Comparison of ENCODE assay signal across 12 cellular contexts in the genomic region with DNA sequence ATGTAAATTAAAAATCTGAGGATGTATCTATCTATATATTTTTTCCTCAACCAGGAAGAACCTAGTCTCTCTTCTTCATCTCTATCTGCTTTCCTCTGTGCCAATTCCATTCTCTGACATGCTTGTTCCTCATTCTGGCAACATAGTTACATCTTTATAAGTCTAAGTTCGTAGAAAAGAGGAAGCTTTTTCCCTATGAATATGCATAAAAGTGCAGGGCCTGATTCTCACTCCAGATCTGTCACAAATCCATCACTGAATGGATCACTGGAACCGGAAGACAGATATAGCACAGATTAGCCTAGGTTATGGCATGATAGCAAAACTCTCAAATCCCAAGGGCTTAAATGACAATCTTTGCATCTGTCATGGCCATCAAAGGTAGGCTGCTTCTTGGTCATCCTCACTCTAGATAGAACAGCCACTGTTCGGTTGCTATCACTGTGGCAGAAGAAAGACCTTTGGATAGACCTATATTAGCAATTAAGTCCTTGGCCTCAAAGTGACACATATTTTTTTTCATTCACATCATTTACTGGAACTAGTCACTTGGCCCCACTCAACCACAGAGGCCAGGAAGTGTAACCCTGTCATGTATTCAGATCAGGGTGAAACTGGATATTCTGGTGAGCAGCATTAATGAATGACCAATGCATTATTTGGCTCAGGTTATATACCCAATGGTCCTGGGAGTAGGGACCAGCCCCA. TPM values are rescaled to one million over a fixed set of nuclear protein-coding genes. Genes with fewer than 3 reads are reported as not detected.
DNase-seq lines count a peak whose midpoint lies in the region; ATAC-seq and TF ChIP-seq lines count a peak whose summit lies in the region.
"Had no signal": no experiment of that assay in that cellular context is flagged by ENCODE, and none has a peak within 500 bp of the region (broad histone marks: within the 10 kb centered on the region; RNA-seq: fewer than 3 reads in every experiment).

No MANE protein-coding gene starts in this region.

- H3K9me3 ChIP-seq in CD4-positive, alpha-beta T cell (ENCODE audit: control insufficient read depth, low read length): no peaks in the 10 kb centered on the region
- H3K9me3 ChIP-seq in esophagus squamous epithelium: no peaks in the 10 kb centered on the region

- POLR2A ChIA-PET in activated naive CD8-positive, alpha-beta T cell treated with anti-CD3 and anti-CD28 coated beads, Interleukin-2, amount 10 ng/mL, durations not matched to agents 7 days and 5 days (lab: Charles Lee): no interaction called here
- POLR2A ChIA-PET in CD4-positive, alpha-beta T cell (lab: Charles Lee): no interaction called here

- CTCF ChIA-PET in CD4-positive, alpha-beta T cell (lab: Charles Lee): no interaction called here

- H3K27ac ChIP-seq in CD4-positive, alpha-beta T cell (ENCODE audit: low read depth, low read length): no peak overlapping the region
- H3K27ac ChIP-seq in esophagus squamous epithelium: no peak overlapping the region

- TF ChIP-seq CTCF in CD4-positive, alpha-beta T cell (IDR thresholded peaks at IDR 0.05): no peak
- TF ChIP-seq CTCF in esophagus squamous epithelium (IDR thresholded peaks at IDR 0.05): no peak

- no peak for TF ChIP-seq POLR2A in esophagus squamous epithelium (IDR thresholded peaks at IDR 0.05)

- H3K4me3 ChIP-seq in esophagus squamous epithelium: no peak overlapping the region

- H3K4me1 Mint-ChIP-seq in activated naive CD8-positive, alpha-beta T cell treated with anti-CD3 and anti-CD28 coated beads, Interleukin-2, amount 10 ng/mL, durations not matched to agents 7 days and 5 days: peaks cover 14% of the 10 kb centered on the region
- no peaks in the 10 kb centered on the region for H3K4me1 Mint-ChIP-seq in CD4-positive, alpha-beta T cell (ENCODE audit: low read depth)

- H3K4me3 Mint-ChIP-seq in activated naive CD8-positive, alpha-beta T cell treated with anti-CD3 and anti-CD28 coated beads, Interleukin-2, amount 10 ng/mL, durations not matched to agents 7 days and 5 days: no peak overlapping the region
- no peak overlapping the region for H3K4me3 Mint-ChIP-seq in CD4-positive, alpha-beta T cell

- H3K36me3 ChIP-seq in esophagus squamous epithelium: no peaks in the 10 kb centered on the region

- no peak for DNase-seq in activated naive CD8-positive, alpha-beta T cell treated with anti-CD3 and anti-CD28 coated beads, Interleukin-2, amount 10 ng/mL, durations not matched to agents 7 days and 5 days
- DNase-seq in NCI-H1105 (lab: John Stamatoyannopoulos, UW): no peak
- DNase-seq in CD4-positive, alpha-beta T cell: no peak
- DNase-seq in mucosa of gallbladder (ENCODE audit: low spot score): no peak
- no peak for DNase-seq in esophagus squamous epithelium (lab: John Stamatoyannopoulos, UW)
- DNase-seq: DMS53, foreskin melanocyte, NCI-H446 treated with DMSO at 0.1 percent for 48 hours had no signal

- intact Hi-C loops in CD4-positive, alpha-beta T cell (cut with DNase I, micrococcal nuclease): no loop called here
- intact Hi-C loops in esophagus squamous epithelium (cut with DNase I): no loop called here

- H3K36me3 Mint-ChIP-seq in activated naive CD8-positive, alpha-beta T cell treated with anti-CD3 and anti-CD28 coated beads, Interleukin-2, amount 10 ng/mL, durations not matched to agents 7 days and 5 days: peaks cover 13% of the 10 kb centered on the region
- no peaks in the 10 kb centered on the region for H3K36me3 Mint-ChIP-seq in CD4-positive, alpha-beta T cell (ENCODE audit: low read depth)

- 62 to 66% methylated on average over 3 of the region's 3 CpGs for WGBS in esophagus squamous epithelium, 2 donors

- no peaks in the 10 kb centered on the region for H3K27me3 ChIP-seq in CD4-positive, alpha-beta T cell (ENCODE audit: control insufficient read depth, insufficient read depth, low read length)
- H3K27me3 ChIP-seq in esophagus squamous epithelium: no peaks in the 10 kb centered on the region

- H3K27me3 Mint-ChIP-seq in activated naive CD8-positive, alpha-beta T cell treated with anti-CD3 and anti-CD28 coated beads, Interleukin-2, amount 10 ng/mL, durations not matched to agents 7 days and 5 days: peaks cover 7% of the 10 kb centered on the region
- no peaks in the 10 kb centered on the region for H3K27me3 Mint-ChIP-seq in CD4-positive, alpha-beta T cell

- H3K27ac Mint-ChIP-seq in activated naive CD8-positive, alpha-beta T cell treated with anti-CD3 and anti-CD28 coated beads, Interleukin-2, amount 10 ng/mL, durations not matched to agents 7 days and 5 days: peak overlapping the region; percentile 19
- no peak overlapping the region for H3K27ac Mint-ChIP-seq in CD4-positive, alpha-beta T cell

- H3K4me1 ChIP-seq in esophagus squamous epithelium: no peaks in the 10 kb centered on the region

- ATAC-seq in GM18517 (IDR thresholded peaks at IDR 0.05; ENCODE audit: unreplicated experiment): peak; percentile 84
- ATAC-seq in GM21529 (IDR thresholded peaks at IDR 0.05; ENCODE audit: unreplicated experiment): peak; percentile 88
- ATAC-seq in HG03432 (IDR thresholded peaks at IDR 0.05; ENCODE audit: unreplicated experiment): peak; percentile 89
- no peak for ATAC-seq in activated naive CD8-positive, alpha-beta T cell treated with anti-CD3 and anti-CD28 coated beads, Interleukin-2, amount 10 ng/mL, durations not matched to agents 7 days and 5 days (ENCODE audit: low read depth)
- no peak for ATAC-seq in CD4-positive, alpha-beta T cell (ENCODE audit: poor library complexity)

- H3K9me3 Mint-ChIP-seq in activated naive CD8-positive, alpha-beta T cell treated with anti-CD3 and anti-CD28 coated beads, Interleukin-2, amount 10 ng/mL, durations not matched to agents 7 days and 5 days: peaks cover 4% of the 10 kb centered on the region
- no peaks in the 10 kb centered on the region for H3K9me3 Mint-ChIP-seq in CD4-positive, alpha-beta T cell

RNA-seq across cellular contexts. Expression of a gene that starts 22.2 kb away (rescaled TPM):
- 1 to 10 TPM; 4.7 to 5.4 TPM for total RNA-seq in activated naive CD8-positive, alpha-beta T cell treated with anti-CD3 and anti-CD28 coated beads, Interleukin-2, amount 10 ng/mL, durations not matched to agents 7 days and 5 days
- under 1 TPM; 0.11 to 0.16 TPM for total RNA-seq in CD4-positive, alpha-beta T cell
- total RNA-seq in mucosa of gallbladder (0.20 TPM), esophagus squamous epithelium (1 to 10 TPM in 1 of 4 donors, under 1 TPM in 3; 0.19 to 1.0 (median 0.30) TPM)
- total RNA-seq: myocyte had no signal

RNA-seq across cellular contexts. Expression of a gene that starts 59.3 kb away (rescaled TPM):
- total RNA-seq in activated naive CD8-positive, alpha-beta T cell treated with anti-CD3 and anti-CD28 coated beads, Interleukin-2, amount 10 ng/mL, durations not matched to agents 7 days and 5 days: 10 to 100 TPM; 63.7 to 70.3 TPM
- 10 to 100 TPM; 54.3 to 63.4 TPM for total RNA-seq in CD4-positive, alpha-beta T cell
- total RNA-seq in mucosa of gallbladder (22.3 TPM), esophagus squamous epithelium (10 to 100 TPM; 28.5 to 65.8 (median 46.9) TPM)
- total RNA-seq: myocyte had no signal

Comparison
In these comparisons a context has a peak if more than half of its experiments do, and no peak if none do; other contexts are left out.
1. ATAC-seq: peak in GM18517 (single experiment), GM21529 (single experiment) and HG03432 (single experiment); none in activated naive CD8-positive, alpha-beta T cell treated with anti-CD3 and anti-CD28 coated beads, Interleukin-2, amount 10 ng/mL, durations not matched to agents 7 days and 5 days (single experiment) and CD4-positive, alpha-beta T cell (single experiment).